ENCODE assay signal across 8 cellular contexts in the genomic region with DNA sequence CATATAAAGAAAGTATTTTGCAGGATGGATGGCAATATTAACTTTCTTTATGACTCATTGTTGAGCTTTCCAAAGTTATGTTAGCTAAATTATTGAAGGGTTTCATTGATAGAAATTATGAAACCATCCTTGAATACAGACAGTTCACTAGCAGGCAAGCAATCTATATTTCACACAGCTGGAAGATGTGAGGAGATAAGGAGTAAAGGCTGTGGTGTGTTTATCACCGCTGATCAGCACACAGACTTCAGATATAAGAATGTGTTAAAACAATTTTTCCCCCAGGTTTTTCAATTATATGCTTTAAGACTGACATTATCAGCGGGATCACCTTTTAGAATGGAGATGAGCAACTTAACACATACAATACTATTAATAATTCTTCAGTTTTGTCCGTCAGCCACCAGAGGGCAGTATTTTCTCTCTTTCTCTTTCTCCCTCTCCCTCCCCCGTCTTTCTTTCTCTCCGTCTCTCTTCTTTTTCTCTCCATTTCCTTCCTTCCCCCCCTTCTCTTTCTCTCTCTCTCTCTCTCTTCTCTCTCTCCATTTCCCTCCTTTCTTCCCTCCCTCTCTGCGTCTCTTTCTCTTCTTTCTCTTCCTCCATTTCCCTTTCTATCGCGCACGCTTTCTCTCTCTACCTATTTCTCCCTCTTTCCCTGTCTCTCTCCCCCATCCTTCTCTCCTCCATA.
DNase-seq lines count a peak whose midpoint lies in the region; ATAC-seq and TF ChIP-seq lines count a peak whose summit lies in the region.

No MANE protein-coding gene starts in this region.

- DNase-seq in BJ (ENCODE audit: low read depth) = no peak
- DNase-seq in M059J (ENCODE audit: low read depth) = peak; percentile 44
- DNase-seq in SK-N-SH = peak; percentile 58
- DNase-seq in coronary artery (ENCODE audit: low spot score) = no peak
- DNase-seq in left kidney (ENCODE audit: low read depth, low spot score) = peak; percentile 87
- DNase-seq in stimulated activated naive CD8-positive, alpha-beta T cell treated with anti-CD3 and anti-CD28 coated beads, Interleukin-15, amount 100 ng/mL, for 72 hours = peak in 1 of 2 donors; percentile 45

- 31% methylated on average over 9 of the region's 9 CpGs for WGBS in SK-N-SH (ENCODE audit: low lambda C conversion rate)

- H3K36me3 ChIP-seq in BJ (ENCODE audit: control insufficient read depth, insufficient read depth, low read length) (no peaks in the 10 kb centered on the region), SK-N-SH (replicated peaks in 1 of 2; ENCODE audit: control insufficient read depth in 1 of 2, insufficient read depth in 2 of 2, low read length in 1 of 2) (no peaks in the 10 kb centered on the region)

- POLR2A ChIA-PET in BJ (lab: Charles Lee) = no interaction called here
- POLR2A ChIA-PET in SK-N-SH (lab: Yijun Ruan, JAX) = interaction anchor here (0.6 kb wide), 1 partner anchor 290 kb away, joined by 5 read pairs; no protein-coding TSS in a partner anchor

- H3K9me3 Mint-ChIP-seq in stimulated activated naive CD8-positive, alpha-beta T cell treated with anti-CD3 and anti-CD28 coated beads, Interleukin-15, amount 100 ng/mL, for 72 hours = no peaks in the 10 kb centered on the region

- no peak overlapping the region for H3K27ac ChIP-seq in SK-N-SH (ENCODE audit: low read depth in 2 of 2, low read length in 1 of 2)
- peak overlapping the region; percentile 11 to 52 for H3K27ac ChIP-seq in coronary artery

- TF ChIP-seq RAD21 in SK-N-SH (IDR thresholded peaks at IDR 0.05; ENCODE audit: low read length) = peak; percentile 75

- H3K27me3 Mint-ChIP-seq in stimulated activated naive CD8-positive, alpha-beta T cell treated with anti-CD3 and anti-CD28 coated beads, Interleukin-15, amount 100 ng/mL, for 72 hours = peaks cover 36% of the 10 kb centered on the region

- H3K4me3 Mint-ChIP-seq in stimulated activated naive CD8-positive, alpha-beta T cell treated with anti-CD3 and anti-CD28 coated beads, Interleukin-15, amount 100 ng/mL, for 72 hours = peak overlapping the region; percentile 86 to 88

- H3K9me2 ChIP-seq in SK-N-SH = no peaks in the 10 kb centered on the region

- H3K4me3 ChIP-seq in BJ (ENCODE audit: low read depth, low read length) = peak overlapping the region; percentile 37
- peak overlapping the region; percentile 3 to 43 for H3K4me3 ChIP-seq in SK-N-SH (ENCODE audit: low read depth in 2 of 2, low read length in 1 of 2)
- H3K4me3 ChIP-seq in coronary artery = peak overlapping the region; percentile 32

- H3K4me1 ChIP-seq in SK-N-SH (ENCODE audit: control insufficient read depth in 1 of 2, insufficient read depth in 2 of 2, low read depth in 1 of 2, low read length in 1 of 2) = peaks cover 0 to 3% of the 10 kb centered on the region in 2 experiments; a peak in 1 of 4 replicates

- no peaks in the 10 kb centered on the region for H3K79me2 ChIP-seq in SK-N-SH (ENCODE audit: insufficient read depth)

- no peaks in the 10 kb centered on the region for H3K9me3 ChIP-seq in SK-N-SH

- H3K4me2 ChIP-seq in SK-N-SH = peak overlapping the region; percentile 58; the same call in 1 of the 2 replicates

- H3K27me3 ChIP-seq in BJ (ENCODE audit: control insufficient read depth, insufficient read depth, low read length) (no peaks in the 10 kb centered on the region), SK-N-SH (ENCODE audit: insufficient read depth) (no peaks in the 10 kb centered on the region; the same call in 1 of the 2 replicates)

- peak; percentile 59 for TF ChIP-seq CTCF in BJ (IDR thresholded peaks at IDR 0.05; ENCODE audit: insufficient read depth, low read depth, low read length)
- peak; percentile 79 for TF ChIP-seq CTCF in SK-N-SH (IDR thresholded peaks at IDR 0.05)
- TF ChIP-seq CTCF in coronary artery (IDR thresholded peaks at IDR 0.05) = peak; percentile 58

- H3K9ac ChIP-seq in SK-N-SH = no peak overlapping the region

- H3F3A ChIP-seq in SK-N-SH (replicated peaks; ENCODE audit: insufficient read depth) = no peaks in the 10 kb centered on the region

- peaks cover 11% of the 10 kb centered on the region for H3K4me1 Mint-ChIP-seq in stimulated activated naive CD8-positive, alpha-beta T cell treated with anti-CD3 and anti-CD28 coated beads, Interleukin-15, amount 100 ng/mL, for 72 hours

- ATAC-seq in GM19035 (IDR thresholded peaks at IDR 0.05; ENCODE audit: unreplicated experiment) (peak; percentile 70), HG03571 (IDR thresholded peaks at IDR 0.05; ENCODE audit: unreplicated experiment) (no peak)
- ATAC-seq in stimulated activated naive CD8-positive, alpha-beta T cell treated with anti-CD3 and anti-CD28 coated beads, Interleukin-15, amount 100 ng/mL, for 72 hours = peak; percentile 59

- CTCF ChIA-PET in BJ (lab: Yijun Ruan, JAX) = interaction anchor here (0.7 to 8.0 kb wide), 26 partner anchors 9 to 397 kb away, joined by 3 to 124 read pairs (median 4); a partner anchor contains a TSS
- CTCF ChIA-PET in SK-N-SH (lab: Yijun Ruan, JAX) = interaction anchor here (0.6 to 1.9 kb wide), 23 partner anchors 8 to 1931 kb away, joined by 3 to 12 read pairs (median 3); a partner anchor contains a TSS

- H3K27ac Mint-ChIP-seq in stimulated activated naive CD8-positive, alpha-beta T cell treated with anti-CD3 and anti-CD28 coated beads, Interleukin-15, amount 100 ng/mL, for 72 hours = peak overlapping the region; percentile 72 to 94

- no peak for TF ChIP-seq EP300 in SK-N-SH (IDR thresholded peaks at IDR 0.05; ENCODE audit: borderline replicate concordance in 1 of 2, low read depth in 1 of 2, low read length in 1 of 2)

- no peaks in the 10 kb centered on the region for H4K20me1 ChIP-seq in SK-N-SH (ENCODE audit: insufficient read depth)

- peak overlapping the region; percentile 71; the same call in 1 of the 2 replicates for H2AFZ ChIP-seq in SK-N-SH (ENCODE audit: low read depth)

TF ChIP-seq in SK-N-SH, 30 proteins besides CTCF, POLR2A, EP300 and RAD21:
- TF ChIP-seq GABPA (IDR thresholded peaks at IDR 0.05; ENCODE audit: low read depth) (no peak), GATA2 (CRISPR knock-in tag; IDR thresholded peaks at IDR 0.05) (0 out of 2 replicates have a peak, but pooled peaks have one; percentile 23), SMC3 (IDR thresholded peaks at IDR 0.05; ENCODE audit: low read depth, low read length) (peak; percentile 52), TCF12 (IDR thresholded peaks at IDR 0.05) (no peak)
- TF ChIP-seq, protein P1, sequence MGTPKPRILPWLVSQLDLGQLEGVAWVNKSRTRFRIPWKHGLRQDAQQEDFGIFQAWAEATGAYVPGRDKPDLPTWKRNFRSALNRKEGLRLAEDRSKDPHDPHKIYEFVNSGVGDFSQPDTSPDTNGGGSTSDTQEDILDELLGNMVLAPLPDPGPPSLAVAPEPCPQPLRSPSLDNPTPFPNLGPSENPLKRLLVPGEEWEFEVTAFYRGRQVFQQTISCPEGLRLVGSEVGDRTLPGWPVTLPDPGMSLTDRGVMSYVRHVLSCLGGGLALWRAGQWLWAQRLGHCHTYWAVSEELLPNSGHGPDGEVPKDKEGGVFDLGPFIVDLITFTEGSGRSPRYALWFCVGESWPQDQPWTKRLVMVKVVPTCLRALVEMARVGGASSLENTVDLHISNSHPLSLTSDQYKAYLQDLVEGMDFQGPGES (IDR thresholded peaks at IDR 0.05; ENCODE audit: low read depth, low read length) = no peak
- TF ChIP-seq, protein P2, sequence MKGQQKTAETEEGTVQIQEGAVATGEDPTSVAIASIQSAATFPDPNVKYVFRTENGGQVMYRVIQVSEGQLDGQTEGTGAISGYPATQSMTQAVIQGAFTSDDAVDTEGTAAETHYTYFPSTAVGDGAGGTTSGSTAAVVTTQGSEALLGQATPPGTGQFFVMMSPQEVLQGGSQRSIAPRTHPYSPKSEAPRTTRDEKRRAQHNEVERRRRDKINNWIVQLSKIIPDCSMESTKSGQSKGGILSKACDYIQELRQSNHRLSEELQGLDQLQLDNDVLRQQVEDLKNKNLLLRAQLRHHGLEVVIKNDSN (IDR thresholded peaks at IDR 0.05; ENCODE audit: borderline replicate concordance, low read depth) = no peak

Comparison
In these comparisons a context has a peak if more than half of its experiments do, and no peak if none do; other contexts are left out.
1. DNase-seq: peak in M059J (single experiment), SK-N-SH (single experiment) and left kidney (single experiment); none in BJ (single experiment) and coronary artery (single experiment).
2. H3K27ac ChIP-seq: peak in coronary artery (2 of 2); none in SK-N-SH (0 of 2).
3. Peak in every context shown above with its lines, with median percentiles within 50 percentile points of each other: H3K4me3 ChIP-seq and CTCF ChIP-seq.